In the genomic region with DNA sequence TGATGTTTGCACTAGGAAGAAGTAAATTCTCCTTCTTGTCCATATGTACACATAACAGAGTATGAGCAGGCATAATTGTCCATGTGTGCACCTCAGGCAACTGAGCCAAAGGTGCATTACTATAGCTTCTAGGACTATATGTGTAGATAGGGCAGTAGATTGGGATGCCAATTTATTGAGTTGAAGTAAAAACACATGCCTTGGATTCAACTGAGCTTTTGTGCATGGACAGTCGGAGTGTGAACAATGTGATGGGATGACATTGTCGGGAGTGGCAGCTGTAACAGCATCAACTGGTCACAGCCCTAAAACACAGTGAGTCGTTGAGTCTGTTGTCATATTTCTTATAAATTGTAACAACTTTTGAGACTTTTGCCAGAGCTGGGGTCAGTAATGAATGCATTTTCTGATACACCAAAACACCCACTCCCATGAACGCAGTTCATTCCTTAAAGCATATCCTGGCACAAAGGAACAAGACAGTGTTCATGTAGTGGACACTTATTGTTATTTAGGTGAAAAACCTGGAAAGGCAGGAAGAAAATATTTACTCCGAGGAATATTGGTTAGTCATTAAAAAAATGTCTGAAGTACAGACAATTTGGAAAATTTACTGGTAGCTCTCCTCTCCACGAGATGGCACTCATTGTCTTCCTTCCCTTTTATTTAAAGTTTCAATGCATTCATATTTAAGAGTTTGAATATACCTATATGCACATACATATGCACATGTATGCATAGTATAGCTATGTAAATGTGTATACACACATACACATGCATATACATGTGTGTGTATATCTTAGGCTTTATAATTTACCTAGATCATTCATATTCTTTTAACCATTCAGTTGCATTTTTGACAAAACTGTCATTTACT, we compare ENCODE assay signal across 12 cellular contexts.
A peak's percentile ranks its signal among the peaks of the same experiment; 100 is the strongest.
DNase-seq lines count a peak whose midpoint lies in the region; ATAC-seq, FAIRE-seq and TF ChIP-seq lines count a peak whose summit lies in the region.
"Had no signal": no experiment of that assay in that cellular context is flagged by ENCODE, and none has a peak within 500 bp of the region (broad histone marks: within the 10 kb centered on the region; RNA-seq: fewer than 3 reads in every experiment).

No MANE protein-coding gene starts in this region.

- no peak overlapping the region for H3K4me3 Mint-ChIP-seq in activated naive CD4-positive, alpha-beta T cell treated with anti-CD3 and anti-CD28 coated beads for 36 hours
- H3K4me3 Mint-ChIP-seq: activated CD4-positive, alpha-beta memory T cell treated with anti-CD3 and anti-CD28 coated beads, Interleukin-2, amount 10 ng/mL, durations not matched to agents 7 days and 5 days; CD8-positive, alpha-beta T cell; memory B cell had no signal

- peak overlapping the region; percentile 66 to 85 for H3K27ac ChIP-seq in A549
- H3K27ac ChIP-seq in PC-3 (ENCODE audit: low read length), result no peak overlapping the region
- no peak overlapping the region for H3K27ac ChIP-seq in endothelial cell of umbilical vein (ENCODE audit: insufficient read depth, low read depth, low read length)

- no peaks in the 10 kb centered on the region for H3F3A ChIP-seq in PC-3 (ENCODE audit: low read length, unreplicated experiment)

- peak; percentile 83 to 85 for TF ChIP-seq RAD21 in A549 (conservative IDR thresholded peaks at IDR 0.05 in 1 of 2, IDR thresholded peaks at IDR 0.05 in 1 of 2)

- dilution Hi-C loops in endothelial cell of umbilical vein (cut with MboI; ENCODE audit: extremely low pct_ligation_motif_present, low sequenced_read_pairs), result no loop called here

- H3K4me1 ChIP-seq in A549 (peaks cover 22% of the 10 kb centered on the region), PC-3 (ENCODE audit: insufficient read depth, low read length) (peaks cover 22% of the 10 kb centered on the region), endothelial cell of umbilical vein (ENCODE audit: control insufficient read depth, extremely low read depth, insufficient read depth, low read length) (peaks cover 6% of the 10 kb centered on the region)

- peak; percentile 76 for TF ChIP-seq CTCF in A549 (IDR thresholded peaks at IDR 0.05)
- TF ChIP-seq CTCF in GM12872 (IDR thresholded peaks at IDR 0.05; ENCODE audit: insufficient read depth, low read depth, low read length), result 0 out of 3 replicates have a peak, but pooled peaks have one; percentile 4
- TF ChIP-seq CTCF in PC-3 (conservative IDR thresholded peaks at IDR 0.05; ENCODE audit: low read depth, low read length), result peak; percentile 77
- TF ChIP-seq CTCF in endothelial cell of umbilical vein (IDR thresholded peaks at IDR 0.05; ENCODE audit: extremely low read depth in 1 of 2, insufficient read depth in 1 of 2, low read depth in 1 of 2, low read length in 2 of 2), result peak in 1 of 2 donors; percentile 2

- intact Hi-C loops in PC-3 (cut with micrococcal nuclease), result loop anchor here (1.0 to 2.0 kb wide), 3 partner anchors 320 to 481 kb away; no protein-coding TSS in a partner anchor
- intact Hi-C loops in endothelial cell of umbilical vein (cut with micrococcal nuclease), result loop anchor here (1.0 kb wide), 2 partner anchors 320 to 383 kb away; no protein-coding TSS in a partner anchor
- intact Hi-C loops in activated naive CD4-positive, alpha-beta T cell treated with anti-CD3 and anti-CD28 coated beads for 36 hours (cut with micrococcal nuclease), result loop anchor here (1.0 to 10.0 kb wide), 2 partner anchors 383 to 1243 kb away; no protein-coding TSS in a partner anchor

- H3K36me3 Mint-ChIP-seq in activated naive CD4-positive, alpha-beta T cell treated with anti-CD3 and anti-CD28 coated beads for 36 hours (ENCODE audit: low read depth), result no peaks in the 10 kb centered on the region
- H3K36me3 Mint-ChIP-seq: CD8-positive, alpha-beta T cell; memory B cell had no signal

- H3K27me3 Mint-ChIP-seq in activated naive CD4-positive, alpha-beta T cell treated with anti-CD3 and anti-CD28 coated beads for 36 hours (ENCODE audit: low read depth), result peaks cover 2% of the 10 kb centered on the region
- H3K27me3 Mint-ChIP-seq: memory B cell had no signal

- no peak for TF ChIP-seq EP300 in A549 (IDR thresholded peaks at IDR 0.05)

- peak; percentile 34 to 57; a peak in 2 of 6 replicates for ATAC-seq in A549
- no peak; the same call in 1 of the 2 replicates for ATAC-seq in PC-3
- ATAC-seq in GM18867 (IDR thresholded peaks at IDR 0.05; ENCODE audit: unreplicated experiment), result no peak
- no peak for ATAC-seq in GM21367 (IDR thresholded peaks at IDR 0.05; ENCODE audit: unreplicated experiment)
- ATAC-seq: CD8-positive, alpha-beta T cell; sciatic nerve had no signal

- H2AFZ ChIP-seq in PC-3 (ENCODE audit: low read length), result no peak overlapping the region
- H2AFZ ChIP-seq in endothelial cell of umbilical vein (ENCODE audit: low read depth, low read length), result no peak overlapping the region

- H3K9me1 ChIP-seq in endothelial cell of umbilical vein (replicated peaks; ENCODE audit: control insufficient read depth, extremely low read depth, insufficient read depth, low read length), result no peaks in the 10 kb centered on the region

- no peaks in the 10 kb centered on the region for H3K4me1 Mint-ChIP-seq in activated naive CD4-positive, alpha-beta T cell treated with anti-CD3 and anti-CD28 coated beads for 36 hours (ENCODE audit: low read depth)
- H3K4me1 Mint-ChIP-seq: activated CD4-positive, alpha-beta memory T cell treated with anti-CD3 and anti-CD28 coated beads, Interleukin-2, amount 10 ng/mL, durations not matched to agents 7 days and 5 days; memory B cell had no signal

- no peaks in the 10 kb centered on the region for H4K20me1 ChIP-seq in PC-3 (ENCODE audit: low read length)
- H4K20me1 ChIP-seq in endothelial cell of umbilical vein (replicated peaks; ENCODE audit: control insufficient read depth, extremely low read depth, insufficient read depth, low read length), result no peaks in the 10 kb centered on the region

- no peak for FAIRE-seq in A549 (lab: Jason Lieb, UNC)
- FAIRE-seq in endothelial cell of umbilical vein (lab: Jason Lieb, UNC), result no peak

- 49% methylated on average over 6 of the region's 6 CpGs for WGBS in A549 (ENCODE audit: missing lambda C conversion rate)

- H3K9ac ChIP-seq in PC-3 (ENCODE audit: low read length) (no peak overlapping the region), endothelial cell of umbilical vein (replicated peaks; ENCODE audit: extremely low read depth, insufficient read depth, low read length) (no peak overlapping the region)

- H3K36me3 ChIP-seq in PC-3 (ENCODE audit: low read depth, low read length) (no peaks in the 10 kb centered on the region), endothelial cell of umbilical vein (ENCODE audit: control insufficient read depth in 2 of 2, extremely low read depth in 1 of 2, insufficient read depth in 2 of 2, low read length in 2 of 2) (no peaks in the 10 kb centered on the region)

- POLR2A ChIA-PET in A549 (lab: Yijun Ruan, JAX) (no interaction called here), PC-3 (lab: Charles Lee; ENCODE audit: unreplicated experiment) (no interaction called here), endothelial cell of umbilical vein (lab: Charles Lee) (interaction anchor here (0.5 kb wide), 1 partner anchor 342 kb away, joined by 11 read pairs; no protein-coding TSS in a partner anchor)

- DNase-seq in A549 (ENCODE audit: low read depth in 1 of 2, low spot score in 1 of 2) (peak in 1 of 2 experiments; percentile 5), PC-3 (peak; percentile 62), endothelial cell of umbilical vein (ENCODE audit: low read depth, low spot score) (peak; percentile 12), NCI-H1436 (lab: John Stamatoyannopoulos, UW) (no peak)
- no peak for DNase-seq in activated naive CD4-positive, alpha-beta T cell treated with anti-CD3 and anti-CD28 coated beads for 36 hours
- DNase-seq: activated CD4-positive, alpha-beta memory T cell treated with anti-CD3 and anti-CD28 coated beads, Interleukin-2, amount 10 ng/mL, durations not matched to agents 7 days and 5 days; CD8-positive, alpha-beta T cell had no signal

- H3K79me2 ChIP-seq in PC-3 (ENCODE audit: low read length) (no peaks in the 10 kb centered on the region), endothelial cell of umbilical vein (ENCODE audit: control insufficient read depth, insufficient read depth, low read length) (no peaks in the 10 kb centered on the region)

- no peaks in the 10 kb centered on the region for H3K9me3 Mint-ChIP-seq in activated naive CD4-positive, alpha-beta T cell treated with anti-CD3 and anti-CD28 coated beads for 36 hours
- H3K9me3 Mint-ChIP-seq: activated CD4-positive, alpha-beta memory T cell treated with anti-CD3 and anti-CD28 coated beads, Interleukin-2, amount 10 ng/mL, durations not matched to agents 7 days and 5 days; CD8-positive, alpha-beta T cell; memory B cell had no signal

- H3K9me3 ChIP-seq in A549 (no peaks in the 10 kb centered on the region), PC-3 (ENCODE audit: low read length) (no peaks in the 10 kb centered on the region), endothelial cell of umbilical vein (replicated peaks; ENCODE audit: control insufficient read depth, insufficient read depth, low read length) (no peaks in the 10 kb centered on the region)

- H3K27ac Mint-ChIP-seq in activated naive CD4-positive, alpha-beta T cell treated with anti-CD3 and anti-CD28 coated beads for 36 hours, result no peak overlapping the region
- H3K27ac Mint-ChIP-seq: activated CD4-positive, alpha-beta memory T cell treated with anti-CD3 and anti-CD28 coated beads, Interleukin-2, amount 10 ng/mL, durations not matched to agents 7 days and 5 days; CD8-positive, alpha-beta T cell; memory B cell had no signal

- TF ChIP-seq POLR2A in A549 (IDR thresholded peaks at IDR 0.05; ENCODE audit: low read length) (no peak), endothelial cell of umbilical vein (IDR thresholded peaks at IDR 0.05; ENCODE audit: low read depth, low read length) (no peak)

- CTCF ChIA-PET in A549 (lab: Yijun Ruan, JAX) (interaction anchor here (0.5 to 2.3 kb wide), 23 partner anchors 10 to 604 kb away, joined by 3 to 12 read pairs (median 3); partner anchors contain the start of gene STXBP5), PC-3 (lab: Charles Lee) (interaction anchor here (0.6 to 1.1 kb wide), 2 partner anchors 273 to 496 kb away, joined by 3 to 4 read pairs; no protein-coding TSS in a partner anchor), endothelial cell of umbilical vein (lab: Charles Lee) (interaction anchor here (0.7 to 1.7 kb wide), 10 partner anchors 9 to 480 kb away, joined by 3 to 8 read pairs (median 4); no protein-coding TSS in a partner anchor)
- CTCF ChIA-PET in activated naive CD4-positive, alpha-beta T cell treated with anti-CD3 and anti-CD28 coated beads for 36 hours (lab: Charles Lee), result interaction anchor here (0.8 to 1.6 kb wide), 3 partner anchors 37 to 1263 kb away, joined by 4 to 7 read pairs (median 4); no protein-coding TSS in a partner anchor

- H3K27me3 ChIP-seq in PC-3 (ENCODE audit: low read length) (no peaks in the 10 kb centered on the region), endothelial cell of umbilical vein (ENCODE audit: control insufficient read depth in 2 of 2, insufficient read depth in 2 of 2, low read length in 2 of 2) (no peaks in the 10 kb centered on the region)

- H3K9me2 ChIP-seq in PC-3 (replicated peaks; ENCODE audit: low read length), result no peaks in the 10 kb centered on the region

- H3K4me3 ChIP-seq in A549 (no peak overlapping the region), PC-3 (ENCODE audit: low read length) (no peak overlapping the region), endothelial cell of umbilical vein (replicated peaks in 1 of 3; ENCODE audit: insufficient read depth in 1 of 3, low read depth in 1 of 3, low read length in 3 of 3) (no peak overlapping the region)

- H3K4me2 ChIP-seq in A549 (peak overlapping the region; percentile 32; the same call in 1 of the 3 replicates), PC-3 (ENCODE audit: low read length) (no peak overlapping the region), endothelial cell of umbilical vein (ENCODE audit: insufficient read depth, low read length) (no peak overlapping the region)

- BruUV-seq in PC-3 (replicated peaks; lab: Mats Ljungman, UMichigan) (no TSS peak), endothelial cell of umbilical vein (replicated peaks; lab: Mats Ljungman, UMichigan) (no TSS peak)

Comparison
In these comparisons a context has a peak if more than half of its experiments do, and no peak if none do; other contexts are left out.
1. ATAC-seq: peak in A549 (2 of 2); none in PC-3 (single experiment), GM18867 (single experiment) and GM21367 (single experiment).
2. DNase-seq: peak in PC-3 (single experiment) and endothelial cell of umbilical vein (single experiment); none in NCI-H1436 (single experiment) and activated naive CD4-positive, alpha-beta T cell treated with anti-CD3 and anti-CD28 coated beads for 36 hours (single experiment).
3. H3K27ac ChIP-seq: peak in A549 (2 of 2); none in PC-3 (single experiment) and endothelial cell of umbilical vein (single experiment).